2 cellular contexts compared by ENCODE assay signal in genomic region chr7:132176719-132177118, GRCh38.
TF ChIP-seq lines count a peak whose summit lies in the region.

No MANE protein-coding gene starts in this region.

TF ChIP-seq in HEK293, 187 proteins besides CTCF, POLR2A, EP300 and RAD21 (continued from another document):
- peak; percentile 77; the same call in 1 of the 2 replicates for TF ChIP-seq ZNF18 (tag by site-specific recombination; IDR thresholded peaks at IDR 0.05)
- TF ChIP-seq ZNF280C (tag by site-specific recombination; IDR thresholded peaks at IDR 0.05), result no peak
- TF ChIP-seq ZNF132 (tag by site-specific recombination; IDR thresholded peaks at IDR 0.05; ENCODE audit: borderline replicate concordance), result no peak
- no peak for TF ChIP-seq ZNF777 (tag by site-specific recombination; IDR thresholded peaks at IDR 0.05; ENCODE audit: borderline replicate concordance)

TF ChIP-seq in K562, 482 proteins besides CTCF, POLR2A, EP300 and RAD21 (continued from another document):
- 0 out of 2 replicates have a peak, but pooled peaks have one; percentile 25 for TF ChIP-seq ELK1 (CRISPR knock-in tag; IDR thresholded peaks at IDR 0.05)
- no peak for TF ChIP-seq ZNF511 (CRISPR knock-in tag; IDR thresholded peaks at IDR 0.05)
- no peak for TF ChIP-seq ZNF184 (CRISPR knock-in tag; IDR thresholded peaks at IDR 0.05)
- no peak for TF ChIP-seq E4F1 (CRISPR knock-in tag; IDR thresholded peaks at IDR 0.05; ENCODE audit: borderline replicate concordance)
- no peak for TF ChIP-seq BCL6 (CRISPR knock-in tag; IDR thresholded peaks at IDR 0.05)
